ENCODE assay signal across 8 cellular contexts in the genomic region with DNA sequence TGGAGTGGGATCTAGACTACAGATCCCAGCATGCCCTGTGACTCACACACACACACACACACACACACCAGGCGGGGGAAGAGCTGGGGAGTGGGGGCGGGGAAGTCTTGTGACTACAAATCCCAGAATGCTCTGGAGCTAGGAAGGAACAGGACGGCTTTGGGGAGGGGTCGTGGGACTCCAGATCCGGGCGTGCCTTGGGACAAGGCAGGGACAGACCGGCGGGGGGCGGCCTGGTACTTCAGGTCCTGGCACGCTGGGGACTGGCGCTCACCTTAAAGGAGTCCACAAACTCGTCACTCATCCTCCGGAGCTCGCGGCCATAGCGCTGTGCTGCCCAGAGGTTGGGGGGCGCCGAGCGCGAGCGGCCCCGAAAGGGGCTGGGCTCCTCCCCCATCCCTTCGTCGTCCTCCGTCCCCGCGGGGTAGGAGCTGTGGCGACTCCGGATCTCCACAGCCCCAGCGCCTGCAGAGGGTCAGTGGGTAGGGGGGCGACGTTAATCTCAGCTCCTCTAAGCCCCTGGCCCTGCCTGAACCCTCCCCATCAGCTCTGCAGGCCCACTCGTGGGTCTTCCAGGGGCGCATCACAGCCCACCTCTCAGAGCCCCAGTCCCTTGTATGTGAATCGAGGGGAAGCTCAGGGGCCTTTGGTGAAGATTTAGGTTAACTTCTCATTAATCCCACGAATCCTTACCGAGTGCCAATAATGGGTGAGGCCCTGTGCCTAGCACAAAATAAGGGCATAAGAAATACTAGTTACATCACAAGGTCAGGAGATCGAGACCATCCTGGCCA. TPM values are rescaled to one million over a fixed set of nuclear protein-coding genes. Genes with fewer than 3 reads are reported as not detected.
A peak's percentile ranks its signal among the peaks of the same experiment; 100 is the strongest.
DNase-seq lines count a peak whose midpoint lies in the region; ATAC-seq and TF ChIP-seq lines count a peak whose summit lies in the region.

No MANE protein-coding gene starts in this region.

- H3F3A ChIP-seq in Loucy (ENCODE audit: low read depth) (peaks cover 6% of the 10 kb centered on the region; the same call in 1 of the 2 replicates), neural cell (ENCODE audit: insufficient read depth, low read length, poor library complexity, severe bottlenecking) (peaks cover 6% of the 10 kb centered on the region)

- H3K27me3 ChIP-seq in Loucy (ENCODE audit: insufficient read depth, low read length, poor library complexity, severe bottlenecking) (no peaks in the 10 kb centered on the region), neural cell (ENCODE audit: insufficient read depth, low read depth, low read length) (no peaks in the 10 kb centered on the region)

- H3K79me2 ChIP-seq in Loucy (ENCODE audit: insufficient read depth, low read length): no peaks in the 10 kb centered on the region; the same call in 1 of the 2 replicates
- no peaks in the 10 kb centered on the region for H3K79me2 ChIP-seq in neural cell (replicated peaks; ENCODE audit: insufficient read depth, low read length)

- peak; percentile 39 for TF ChIP-seq RAD21 in neural cell (conservative IDR thresholded peaks at IDR 0.05)

- H3K9me3 ChIP-seq in Loucy (ENCODE audit: insufficient read depth, low read depth, low read length) (no peaks in the 10 kb centered on the region), neural cell (ENCODE audit: low read length) (no peaks in the 10 kb centered on the region)

- TF ChIP-seq CTCF in Loucy (conservative IDR thresholded peaks at IDR 0.05; ENCODE audit: low read length) (peak; percentile 58), fibroblast of villous mesenchyme (IDR thresholded peaks at IDR 0.05; ENCODE audit: insufficient read depth, low read depth, low read length) (no peak), neural cell (IDR thresholded peaks at IDR 0.05; ENCODE audit: poor library complexity, severe bottlenecking) (peak; percentile 36)

- H3K36me3 ChIP-seq in Loucy (ENCODE audit: insufficient read depth, low read length): no peaks in the 10 kb centered on the region
- H3K36me3 ChIP-seq in neural cell (ENCODE audit: insufficient read depth, low read length): no peaks in the 10 kb centered on the region

- H3K4me1 ChIP-seq in Loucy (ENCODE audit: insufficient read depth, low read length, poor library complexity, severe bottlenecking): peaks cover 27% of the 10 kb centered on the region

- H3K4me3 ChIP-seq in Loucy (ENCODE audit: low read length, poor library complexity, severe bottlenecking) (peak overlapping the region; percentile 74), fibroblast of villous mesenchyme (ENCODE audit: low read depth, low read length) (peak overlapping the region; percentile 74), neural cell (ENCODE audit: low read length) (peak overlapping the region; percentile 73)

- peak overlapping the region; percentile 82 for H2AFZ ChIP-seq in Loucy (ENCODE audit: low read length)
- peak overlapping the region; percentile 33 for H2AFZ ChIP-seq in neural cell (ENCODE audit: low read depth, low read length)

- H3K27ac ChIP-seq in neural cell (ENCODE audit: low read length): peak overlapping the region; percentile 83

- TF ChIP-seq EP300 in neural cell (conservative IDR thresholded peaks at IDR 0.05; ENCODE audit: poor library complexity, severe bottlenecking): no peak

- H4K20me1 ChIP-seq in Loucy (ENCODE audit: insufficient read depth, low read length, poor library complexity, severe bottlenecking): no peaks in the 10 kb centered on the region
- no peaks in the 10 kb centered on the region for H4K20me1 ChIP-seq in neural cell (ENCODE audit: insufficient read depth)

- peak; percentile 34 for ATAC-seq in stimulated activated naive CD8-positive, alpha-beta T cell treated with anti-CD3 and anti-CD28 coated beads, Interleukin-15, Interleukin-2, amounts not matched to agents 100 U/mL and 50 U/mL, for 24 hours
- no peak for ATAC-seq in GM18502 (IDR thresholded peaks at IDR 0.05; ENCODE audit: poor library complexity, unreplicated experiment)

- H3K9ac ChIP-seq in Loucy (ENCODE audit: low read depth, low read length, poor library complexity, severe bottlenecking) (peak overlapping the region; percentile 87), neural cell (ENCODE audit: low read length) (peak overlapping the region; percentile 78)

- no peaks in the 10 kb centered on the region for H3K9me2 ChIP-seq in Loucy (replicated peaks; ENCODE audit: low read depth, low read length)
- H3K9me2 ChIP-seq in neural cell (ENCODE audit: insufficient read depth, low read length): no peaks in the 10 kb centered on the region

- peak overlapping the region; percentile 99 for H3K4me2 ChIP-seq in Loucy (ENCODE audit: low read depth, low read length, poor library complexity, severe bottlenecking)
- H3K4me2 ChIP-seq in neural cell (ENCODE audit: low read length): peak overlapping the region; percentile 82

- DNase-seq in ELF-1 (ENCODE audit: low read depth, low spot score): peak; percentile 93
- DNase-seq in SIG-M5 (lab: John Stamatoyannopoulos, UW): peak; percentile 9
- peak; percentile 84 for DNase-seq in activated gamma-delta T cell treated with Interleukin-2 at 50 U/mL for 16 hours
- peak; percentile 96 for DNase-seq in fibroblast of villous mesenchyme (ENCODE audit: low read depth)
- peak; percentile 81 for DNase-seq in stimulated activated naive CD8-positive, alpha-beta T cell treated with anti-CD3 and anti-CD28 coated beads, Interleukin-15, Interleukin-2, amounts not matched to agents 100 U/mL and 50 U/mL, for 24 hours

TF ChIP-seq in neural cell, 6 proteins besides CTCF, POLR2A, EP300 and RAD21:
- TF ChIP-seq, protein P1, sequence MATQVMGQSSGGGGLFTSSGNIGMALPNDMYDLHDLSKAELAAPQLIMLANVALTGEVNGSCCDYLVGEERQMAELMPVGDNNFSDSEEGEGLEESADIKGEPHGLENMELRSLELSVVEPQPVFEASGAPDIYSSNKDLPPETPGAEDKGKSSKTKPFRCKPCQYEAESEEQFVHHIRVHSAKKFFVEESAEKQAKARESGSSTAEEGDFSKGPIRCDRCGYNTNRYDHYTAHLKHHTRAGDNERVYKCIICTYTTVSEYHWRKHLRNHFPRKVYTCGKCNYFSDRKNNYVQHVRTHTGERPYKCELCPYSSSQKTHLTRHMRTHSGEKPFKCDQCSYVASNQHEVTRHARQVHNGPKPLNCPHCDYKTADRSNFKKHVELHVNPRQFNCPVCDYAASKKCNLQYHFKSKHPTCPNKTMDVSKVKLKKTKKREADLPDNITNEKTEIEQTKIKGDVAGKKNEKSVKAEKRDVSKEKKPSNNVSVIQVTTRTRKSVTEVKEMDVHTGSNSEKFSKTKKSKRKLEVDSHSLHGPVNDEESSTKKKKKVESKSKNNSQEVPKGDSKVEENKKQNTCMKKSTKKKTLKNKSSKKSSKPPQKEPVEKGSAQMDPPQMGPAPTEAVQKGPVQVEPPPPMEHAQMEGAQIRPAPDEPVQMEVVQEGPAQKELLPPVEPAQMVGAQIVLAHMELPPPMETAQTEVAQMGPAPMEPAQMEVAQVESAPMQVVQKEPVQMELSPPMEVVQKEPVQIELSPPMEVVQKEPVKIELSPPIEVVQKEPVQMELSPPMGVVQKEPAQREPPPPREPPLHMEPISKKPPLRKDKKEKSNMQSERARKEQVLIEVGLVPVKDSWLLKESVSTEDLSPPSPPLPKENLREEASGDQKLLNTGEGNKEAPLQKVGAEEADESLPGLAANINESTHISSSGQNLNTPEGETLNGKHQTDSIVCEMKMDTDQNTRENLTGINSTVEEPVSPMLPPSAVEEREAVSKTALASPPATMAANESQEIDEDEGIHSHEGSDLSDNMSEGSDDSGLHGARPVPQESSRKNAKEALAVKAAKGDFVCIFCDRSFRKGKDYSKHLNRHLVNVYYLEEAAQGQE (IDR thresholded peaks at IDR 0.05; ENCODE audit: borderline replicate concordance): no peak
- peak; percentile 7 for TF ChIP-seq POLR2AphosphoS5 (IDR thresholded peaks at IDR 0.05)
- TF ChIP-seq MXI1 (conservative IDR thresholded peaks at IDR 0.05; ENCODE audit: poor library complexity, severe bottlenecking): peak; percentile 23
- peak; percentile 23 for TF ChIP-seq SMC3 (conservative IDR thresholded peaks at IDR 0.05; ENCODE audit: poor library complexity)
TF ChIP-seq in neural cell: peak in this region for 3.

RNA-seq across cellular contexts. Expression of a gene that starts 12.9 kb away (rescaled TPM):
- total RNA-seq in fibroblast of villous mesenchyme: 64.3 and 86.7 TPM in 2 replicates
- 219 and 228 TPM in 2 replicates for polyA plus RNA-seq in neural cell
- 79.3 and 82.8 TPM in 2 replicates for polyA minus RNA-seq in neural cell

RNA-seq across cellular contexts. Expression of a gene that starts 14.1 kb away (rescaled TPM):
- total RNA-seq in fibroblast of villous mesenchyme: 10.6 and 10.8 TPM in 2 replicates
- 34.1 and 40.1 TPM in 2 replicates for polyA plus RNA-seq in neural cell
- polyA minus RNA-seq in neural cell: 22.3 and 22.4 TPM in 2 replicates

RNA-seq across cellular contexts. Expression of a gene that starts 19.6 kb away (rescaled TPM):
- under 0.01 TPM in 1 of 2 replicates, not detected in the other for total RNA-seq in fibroblast of villous mesenchyme
- polyA plus RNA-seq in neural cell: 0.60 and 1.0 TPM in 2 replicates
- polyA minus RNA-seq in neural cell: 0.81 and 1.9 TPM in 2 replicates

RNA-seq across cellular contexts. Expression of a gene that starts 20.2 kb away (rescaled TPM):
- 53.8 and 66.5 TPM in 2 replicates for total RNA-seq in fibroblast of villous mesenchyme
- polyA plus RNA-seq in neural cell: 2.1 and 3.4 TPM in 2 replicates
- 1.9 and 3.4 TPM in 2 replicates for polyA minus RNA-seq in neural cell

RNA-seq across cellular contexts. Expression of a gene that starts 24.8 kb away (rescaled TPM):
- total RNA-seq in fibroblast of villous mesenchyme: 155 and 175 TPM in 2 replicates
- 400 and 475 TPM in 2 replicates for polyA plus RNA-seq in neural cell
- polyA minus RNA-seq in neural cell: 138 and 181 TPM in 2 replicates

Comparison
In these comparisons a context has a peak if more than half of its experiments do, and no peak if none do; other contexts are left out.
1. DNase-seq: peak in every context shown above with its lines; median percentile 96 in fibroblast of villous mesenchyme; 93 in ELF-1; 84 in activated gamma-delta T cell treated with Interleukin-2 at 50 U/mL for 16 hours; 81 in stimulated activated naive CD8-positive, alpha-beta T cell treated with anti-CD3 and anti-CD28 coated beads, Interleukin-15, Interleukin-2, amounts not matched to agents 100 U/mL and 50 U/mL, for 24 hours; 9 in SIG-M5.